Comparison of ENCODE assay signal across 21 cellular contexts in the genomic region with DNA sequence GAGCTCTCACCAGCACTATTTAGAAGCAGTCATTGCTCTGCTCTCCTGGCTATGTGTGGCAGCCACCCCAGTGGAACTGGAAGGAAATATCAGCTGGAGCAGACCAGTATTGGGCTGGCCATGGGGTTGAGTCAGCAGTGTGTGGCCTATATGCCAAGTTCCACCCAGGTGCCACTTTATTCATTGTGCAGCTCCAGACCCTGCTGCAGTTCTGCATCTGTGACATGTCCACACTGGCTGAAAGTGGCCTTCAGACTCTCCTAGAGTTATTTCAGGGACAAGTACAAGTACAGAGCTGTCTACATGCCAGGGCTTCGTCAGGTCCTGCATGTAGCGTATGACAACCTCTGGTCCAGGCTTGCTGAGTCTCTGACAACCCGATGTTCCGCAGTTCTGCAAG. TPM values are rescaled to one million over a fixed set of nuclear protein-coding genes. Genes with fewer than 3 reads are reported as not detected.
DNase-seq lines count a peak whose midpoint lies in the region; ATAC-seq and TF ChIP-seq lines count a peak whose summit lies in the region.
"Had no signal": no experiment of that assay in that cellular context is flagged by ENCODE, and none has a peak within 500 bp of the region (broad histone marks: within the 10 kb centered on the region; RNA-seq: fewer than 3 reads in every experiment).

No MANE protein-coding gene starts in this region.

- no peaks in the 10 kb centered on the region for H3K9me2 ChIP-seq in DOHH2 (replicated peaks; ENCODE audit: control insufficient read depth, low read length)

- no peak for TF ChIP-seq CTCF in DOHH2 (IDR thresholded peaks at IDR 0.05; ENCODE audit: low read depth, low read length, poor library complexity, severe bottlenecking)
- no peak for TF ChIP-seq CTCF in gastrocnemius medialis (IDR thresholded peaks at IDR 0.05 in 4 of 5, conservative IDR thresholded peaks at IDR 0.05 in 1 of 5)

- peaks cover 56% of the 10 kb centered on the region for H3K4me1 ChIP-seq in DOHH2 (ENCODE audit: control insufficient read depth, low read length)
- H3K4me1 ChIP-seq in gastrocnemius medialis, result peaks cover 0 to 7% of the 10 kb centered on the region in 2 donors
- H3K4me1 ChIP-seq: uterus had no signal

- no peak for DNase-seq in T-helper 17 cell
- DNase-seq in left ventricle myocardium superior, result peak; percentile 60
- no peak for DNase-seq in gastrocnemius medialis
- DNase-seq in GM19238 (ENCODE audit: insufficient read length, low spot score), result no peak
- DNase-seq in NCI-H2196 treated with DMSO at 0.1 percent for 48 hours (lab: John Stamatoyannopoulos, UW; ENCODE audit: unreplicated experiment), result no peak
- no peak for DNase-seq in immature natural killer cell
- DNase-seq: activated naive CD8-positive, alpha-beta T cell treated with anti-CD3 and anti-CD28 coated beads, Interleukin-2, amount 50 U/mL, for 24 hours; AML-193; erythroblast; GF-D8; mesendoderm; NCI-H1436; NCI-H2171 treated with DMSO at 0.1 percent for 48 hours; nephron progenitor cell; stimulated activated naive CD8-positive, alpha-beta T cell treated with anti-CD3 and anti-CD28 coated beads, Interleukin-15, amount 100 ng/mL, for 72 hours; uterus had no signal

- H3K4me2 ChIP-seq in DOHH2 (ENCODE audit: low read length), result peak overlapping the region; percentile 77

- H3K36me3 Mint-ChIP-seq in T-helper 17 cell (ENCODE audit: low read depth) (peaks cover 2% of the 10 kb centered on the region), immature natural killer cell (peaks cover 13 to 46% (median 15%) of the 10 kb centered on the region in 3 donors)

- peak overlapping the region; percentile 88 for H3K27ac ChIP-seq in DOHH2 (ENCODE audit: low read depth, low read length)
- no peak overlapping the region for H3K27ac ChIP-seq in gastrocnemius medialis
- H3K27ac ChIP-seq: right lobe of liver, uterus had no signal

- H3K36me3 ChIP-seq in DOHH2 (ENCODE audit: control insufficient read depth, low read length), result peaks cover 60% of the 10 kb centered on the region
- H3K36me3 ChIP-seq in gastrocnemius medialis, result peaks cover 0 to 45% of the 10 kb centered on the region in 2 donors
- H3K36me3 ChIP-seq: uterus had no signal

- no peak for TF ChIP-seq POLR2A in gastrocnemius medialis (IDR thresholded peaks at IDR 0.05)

- in situ Hi-C loops in gastrocnemius medialis (cut with MboI; ENCODE audit: low sequenced_read_pairs in 4 of 4), result no loop called here

- H3K27me3 ChIP-seq in DOHH2 (ENCODE audit: control insufficient read depth, low read length), result no peaks in the 10 kb centered on the region
- H3K27me3 ChIP-seq in gastrocnemius medialis, result no peaks in the 10 kb centered on the region
- H3K27me3 ChIP-seq: dorsolateral prefrontal cortex, Peyer's patch, right lobe of liver, uterus had no signal

- H3K4me1 Mint-ChIP-seq in T-helper 17 cell (peaks cover 12% of the 10 kb centered on the region), immature natural killer cell (peaks cover 3 to 11% of the 10 kb centered on the region in 2 donors)
- H3K4me1 Mint-ChIP-seq: nephron progenitor cell had no signal

- H3K27ac Mint-ChIP-seq in T-helper 17 cell, result peak overlapping the region; percentile 6
- H3K27ac Mint-ChIP-seq in immature natural killer cell, result no peak overlapping the region
- H3K27ac Mint-ChIP-seq: nephron progenitor cell had no signal

- no peaks in the 10 kb centered on the region for H3K9me3 Mint-ChIP-seq in immature natural killer cell
- H3K9me3 Mint-ChIP-seq: activated naive CD8-positive, alpha-beta T cell treated with anti-CD3 and anti-CD28 coated beads, Interleukin-2, amount 50 U/mL, for 24 hours; stimulated activated naive CD8-positive, alpha-beta T cell treated with anti-CD3 and anti-CD28 coated beads, Interleukin-15, amount 100 ng/mL, for 72 hours had no signal

- no peaks in the 10 kb centered on the region for H3K27me3 Mint-ChIP-seq in T-helper 17 cell
- H3K27me3 Mint-ChIP-seq in immature natural killer cell (ENCODE audit: low read depth in 3 of 3), result peaks cover 0 to 2% (median 0%) of the 10 kb centered on the region in 3 donors
- H3K27me3 Mint-ChIP-seq: activated naive CD8-positive, alpha-beta T cell treated with anti-CD3 and anti-CD28 coated beads, Interleukin-2, amount 50 U/mL, for 24 hours; stimulated activated naive CD8-positive, alpha-beta T cell treated with anti-CD3 and anti-CD28 coated beads, Interleukin-15, amount 100 ng/mL, for 72 hours had no signal

- H4K20me1 ChIP-seq in DOHH2 (ENCODE audit: control insufficient read depth, insufficient read depth, low read depth, low read length), result no peaks in the 10 kb centered on the region

- H3K4me3 Mint-ChIP-seq in T-helper 17 cell (no peak overlapping the region), immature natural killer cell (no peak overlapping the region)
- H3K4me3 Mint-ChIP-seq: activated naive CD8-positive, alpha-beta T cell treated with anti-CD3 and anti-CD28 coated beads, Interleukin-2, amount 50 U/mL, for 24 hours; nephron progenitor cell; stimulated activated naive CD8-positive, alpha-beta T cell treated with anti-CD3 and anti-CD28 coated beads, Interleukin-15, amount 100 ng/mL, for 72 hours had no signal

- peaks cover 9% of the 10 kb centered on the region for H3K79me2 ChIP-seq in DOHH2 (ENCODE audit: control insufficient read depth, low read length)

- peaks cover 32% of the 10 kb centered on the region for H3F3A ChIP-seq in DOHH2 (ENCODE audit: control insufficient read depth, insufficient read depth)

- no peak for ATAC-seq in T-helper 17 cell
- peak; percentile 96 for ATAC-seq in left ventricle myocardium superior
- peak; percentile 50 to 57 for ATAC-seq in gastrocnemius medialis
- ATAC-seq in HG02840 (IDR thresholded peaks at IDR 0.05; ENCODE audit: low FRiP score, unreplicated experiment), result no peak
- ATAC-seq: activated naive CD8-positive, alpha-beta T cell treated with anti-CD3 and anti-CD28 coated beads, Interleukin-2, amount 50 U/mL, for 24 hours; stimulated activated naive CD8-positive, alpha-beta T cell treated with anti-CD3 and anti-CD28 coated beads, Interleukin-15, amount 100 ng/mL, for 72 hours had no signal

- H3K4me3 ChIP-seq in DOHH2 (ENCODE audit: low read length) (peak overlapping the region; percentile 57), gastrocnemius medialis (no peak overlapping the region)
- H3K4me3 ChIP-seq: dorsolateral prefrontal cortex, Peyer's patch, right lobe of liver, uterus had no signal

- intact Hi-C loops in left ventricle myocardium superior (cut with micrococcal nuclease) (no loop called here), gastrocnemius medialis (cut with DNase I; ENCODE audit: low total_unique reads) (no loop called here)

- H3K9me3 ChIP-seq in DOHH2 (ENCODE audit: control insufficient read depth, insufficient read depth, low read length), result no peaks in the 10 kb centered on the region
- no peaks in the 10 kb centered on the region for H3K9me3 ChIP-seq in T-helper 17 cell (ENCODE audit: control insufficient read depth, low read length, poor library complexity, severe bottlenecking)
- H3K9me3 ChIP-seq in gastrocnemius medialis, result no peaks in the 10 kb centered on the region
- H3K9me3 ChIP-seq: Peyer's patch, right lobe of liver, uterus had no signal

RNA-seq across cellular contexts. Expression of gene CABIN1, which starts 55.2 kb away (rescaled TPM):
- total RNA-seq in T-helper 17 cell (100 to 1,000 TPM; 112 to 126 TPM), left ventricle myocardium superior (40.2 TPM), gastrocnemius medialis (10 to 100 TPM; 18.8 to 31.5 (median 22.4) TPM)
- polyA plus RNA-seq in immature natural killer cell, result 10 to 100 TPM in 1 of 3 donors, 1 to 10 TPM in 2; 1.5 to 15.0 (median 3.4) TPM

Comparison
In these comparisons a context has a peak if more than half of its experiments do, and no peak if none do; other contexts are left out.
1. ATAC-seq: peak in left ventricle myocardium superior (single experiment) and gastrocnemius medialis (2 of 2); none in T-helper 17 cell (single experiment) and HG02840 (single experiment).